ENCODE assay signal across 22 cellular contexts in genomic region chr20:57370316-57370715, GRCh38. TPM values are rescaled to one million over a fixed set of nuclear protein-coding genes. Genes with fewer than 3 reads are reported as not detected.
DNase-seq lines count a peak whose midpoint lies in the region; ATAC-seq and TF ChIP-seq lines count a peak whose summit lies in the region.
"Had no signal": no experiment of that assay in that cellular context is flagged by ENCODE, and none has a peak within 500 bp of the region (broad histone marks: within the 10 kb centered on the region; RNA-seq: fewer than 3 reads in every experiment).

No MANE protein-coding gene starts in this region.

- POLR2A ChIA-PET in activated CD4-positive, alpha-beta T cell treated with anti-CD3 and anti-CD28 coated beads for 36 hours (lab: Charles Lee), result no interaction called here

- H3K9me3 ChIP-seq in T-helper 17 cell (ENCODE audit: control insufficient read depth, low read length, poor library complexity, severe bottlenecking), result no peaks in the 10 kb centered on the region
- H3K9me3 ChIP-seq: SJSA1 had no signal

- no peak for TF ChIP-seq CTCF in foreskin fibroblast (IDR thresholded peaks at IDR 0.05; ENCODE audit: low read depth, low read length)

- CTCF ChIA-PET in activated CD4-positive, alpha-beta T cell treated with anti-CD3 and anti-CD28 coated beads for 36 hours (lab: Charles Lee), result interaction anchor here (1.0 to 1.5 kb wide), 2 partner anchors 9 to 15 kb away, joined by 4 to 5 read pairs; no protein-coding TSS in a partner anchor

- H3K4me3 Mint-ChIP-seq in activated CD4-positive, alpha-beta T cell treated with anti-CD3 and anti-CD28 coated beads for 36 hours, result no peak overlapping the region
- peak overlapping the region; percentile 41 for H3K4me3 Mint-ChIP-seq in T-helper 17 cell
- no peak overlapping the region for H3K4me3 Mint-ChIP-seq in memory B cell
- no peak overlapping the region for H3K4me3 Mint-ChIP-seq in activated T-helper 17 cell treated with anti-CD3 and anti-CD28 coated beads, Interleukin-2, amount 50 U/mL, for 72 hours
- H3K4me3 Mint-ChIP-seq: B cell had no signal

- H3K36me3 Mint-ChIP-seq in activated CD4-positive, alpha-beta T cell treated with anti-CD3 and anti-CD28 coated beads for 36 hours (ENCODE audit: low read depth), result peaks cover 77% of the 10 kb centered on the region
- H3K36me3 Mint-ChIP-seq in activated naive CD4-positive, alpha-beta T cell treated with anti-CD3 and anti-CD28 coated beads, Interleukin-2, amount 50 U/mL, for 72 hours, result peaks cover 18 to 22% of the 10 kb centered on the region in 2 donors
- H3K36me3 Mint-ChIP-seq in T-helper 17 cell (ENCODE audit: low read depth), result peaks cover 24% of the 10 kb centered on the region
- peaks cover 58% of the 10 kb centered on the region for H3K36me3 Mint-ChIP-seq in memory B cell
- peaks cover 24% of the 10 kb centered on the region for H3K36me3 Mint-ChIP-seq in activated T-helper 17 cell treated with anti-CD3 and anti-CD28 coated beads, Interleukin-2, amount 50 U/mL, for 72 hours (ENCODE audit: low read depth)

- H3K27ac Mint-ChIP-seq in activated CD4-positive, alpha-beta T cell treated with anti-CD3 and anti-CD28 coated beads for 36 hours, result peak overlapping the region; percentile 2
- peak overlapping the region; percentile 29 to 75 for H3K27ac Mint-ChIP-seq in activated naive CD4-positive, alpha-beta T cell treated with anti-CD3 and anti-CD28 coated beads, Interleukin-2, amount 50 U/mL, for 72 hours
- H3K27ac Mint-ChIP-seq in T-helper 17 cell, result peak overlapping the region; percentile 47
- H3K27ac Mint-ChIP-seq in memory B cell, result peak overlapping the region; percentile 83
- no peak overlapping the region for H3K27ac Mint-ChIP-seq in activated T-helper 17 cell treated with anti-CD3 and anti-CD28 coated beads, Interleukin-2, amount 50 U/mL, for 72 hours
- H3K27ac Mint-ChIP-seq: B cell had no signal

- intact Hi-C loops in activated CD4-positive, alpha-beta T cell treated with anti-CD3 and anti-CD28 coated beads for 36 hours (cut with DNase I, micrococcal nuclease), result no loop called here

- no peak for DNase-seq in activated CD4-positive, alpha-beta T cell treated with anti-CD3 and anti-CD28 coated beads for 36 hours
- DNase-seq in activated CD4-positive, alpha-beta T cell treated with anti-CD3 and anti-CD28 coated beads, Interleukin-2, amount 50 U/mL, for 1 hour, result no peak
- no peak for DNase-seq in activated naive CD4-positive, alpha-beta T cell treated with anti-CD3 and anti-CD28 coated beads, Interleukin-2, amount 50 U/mL, for 72 hours (ENCODE audit: low spot score in 2 of 2)
- no peak for DNase-seq in activated naive CD4-positive, alpha-beta T cell treated with anti-CD3 and anti-CD28 coated beads, Interleukin-2, amount 50 U/mL, for 16 hours
- DNase-seq in T-helper 17 cell (no peak), memory B cell (ENCODE audit: low spot score in 2 of 2) (no peak), foreskin fibroblast (no peak)
- DNase-seq: Calu3; DND-41; NCI-H1105 treated with DMSO at 0.1 percent for 48 hours; NCI-H146; NCI-H2029; NCI-H446 treated with DMSO at 0.1 percent for 48 hours; NCI-H526; NCI-H82; NK-92 treated with Interleukin-12 subunit alpha and Interleukin-12 subunit beta, amount 100 ng/mL, for 24 hours; PC-3; Right ventricle myocardium superior had no signal

- no peak overlapping the region for H3K4me3 ChIP-seq in foreskin fibroblast (ENCODE audit: low read depth in 1 of 2, low read length in 2 of 2)
- H3K4me3 ChIP-seq: SJSA1 had no signal

- no peaks in the 10 kb centered on the region for H3K27me3 Mint-ChIP-seq in activated CD4-positive, alpha-beta T cell treated with anti-CD3 and anti-CD28 coated beads for 36 hours
- H3K27me3 Mint-ChIP-seq in T-helper 17 cell (no peaks in the 10 kb centered on the region), memory B cell (no peaks in the 10 kb centered on the region)
- no peaks in the 10 kb centered on the region for H3K27me3 Mint-ChIP-seq in activated T-helper 17 cell treated with anti-CD3 and anti-CD28 coated beads, Interleukin-2, amount 50 U/mL, for 72 hours
- H3K27me3 Mint-ChIP-seq: B cell had no signal

- peaks cover 19% of the 10 kb centered on the region for H3K4me1 Mint-ChIP-seq in activated CD4-positive, alpha-beta T cell treated with anti-CD3 and anti-CD28 coated beads for 36 hours
- peaks cover 7% of the 10 kb centered on the region for H3K4me1 Mint-ChIP-seq in T-helper 17 cell
- H3K4me1 Mint-ChIP-seq in memory B cell, result peaks cover 2% of the 10 kb centered on the region
- peaks cover 3% of the 10 kb centered on the region for H3K4me1 Mint-ChIP-seq in activated T-helper 17 cell treated with anti-CD3 and anti-CD28 coated beads, Interleukin-2, amount 50 U/mL, for 72 hours

- H3K9me3 Mint-ChIP-seq in activated CD4-positive, alpha-beta T cell treated with anti-CD3 and anti-CD28 coated beads for 36 hours (ENCODE audit: low read depth), result no peaks in the 10 kb centered on the region
- no peaks in the 10 kb centered on the region for H3K9me3 Mint-ChIP-seq in activated naive CD4-positive, alpha-beta T cell treated with anti-CD3 and anti-CD28 coated beads, Interleukin-2, amount 50 U/mL, for 72 hours
- H3K9me3 Mint-ChIP-seq in memory B cell, result no peaks in the 10 kb centered on the region
- H3K9me3 Mint-ChIP-seq in activated T-helper 17 cell treated with anti-CD3 and anti-CD28 coated beads, Interleukin-2, amount 50 U/mL, for 72 hours, result no peaks in the 10 kb centered on the region

- no peak for ATAC-seq in activated CD4-positive, alpha-beta T cell treated with anti-CD3 and anti-CD28 coated beads for 36 hours
- no peak for ATAC-seq in activated naive CD4-positive, alpha-beta T cell treated with anti-CD3 and anti-CD28 coated beads, Interleukin-2, amount 50 U/mL, for 72 hours
- ATAC-seq in T-helper 17 cell (no peak), memory B cell (ENCODE audit: low read depth) (no peak)
- ATAC-seq in activated T-helper 17 cell treated with anti-CD3 and anti-CD28 coated beads, Interleukin-2, amount 50 U/mL, for 72 hours (replicated peaks), result no peak
- ATAC-seq: PC-3 had no signal

RNA-seq across cellular contexts. Expression of gene RAE1, which starts 19.3 kb away (rescaled TPM):
- total RNA-seq in activated CD4-positive, alpha-beta T cell treated with anti-CD3 and anti-CD28 coated beads for 36 hours, result 10 to 100 TPM; 42.7 to 48.9 TPM
- 10 to 100 TPM; 47.3 to 67.5 TPM for total RNA-seq in activated naive CD4-positive, alpha-beta T cell treated with anti-CD3 and anti-CD28 coated beads, Interleukin-2, amount 50 U/mL, for 72 hours
- 10 to 100 TPM; 40.5 to 40.6 TPM for total RNA-seq in T-helper 17 cell
- total RNA-seq in activated T-helper 17 cell treated with anti-CD3 and anti-CD28 coated beads, Interleukin-2, amount 50 U/mL, for 72 hours, result 10 to 100 TPM; 48.3 to 79.7 TPM

RNA-seq across cellular contexts. Expression of gene RBM38, which starts 20.9 kb away (rescaled TPM):
- total RNA-seq in activated CD4-positive, alpha-beta T cell treated with anti-CD3 and anti-CD28 coated beads for 36 hours, result 100 to 1,000 TPM in 1 of 2 experiments, 10 to 100 TPM in 1; 96.5 to 101 TPM
- 10 to 100 TPM; 43.4 to 97.5 TPM for total RNA-seq in activated naive CD4-positive, alpha-beta T cell treated with anti-CD3 and anti-CD28 coated beads, Interleukin-2, amount 50 U/mL, for 72 hours
- total RNA-seq in T-helper 17 cell, result 100 to 1,000 TPM; 176 to 257 TPM
- total RNA-seq in activated T-helper 17 cell treated with anti-CD3 and anti-CD28 coated beads, Interleukin-2, amount 50 U/mL, for 72 hours, result 10 to 100 TPM; 63.0 to 64.3 TPM

RNA-seq across cellular contexts. Expression of gene SPO11, which starts 40.7 kb away (rescaled TPM):
- total RNA-seq in activated CD4-positive, alpha-beta T cell treated with anti-CD3 and anti-CD28 coated beads for 36 hours, result not detected
- not detected for total RNA-seq in activated naive CD4-positive, alpha-beta T cell treated with anti-CD3 and anti-CD28 coated beads, Interleukin-2, amount 50 U/mL, for 72 hours
- not detected for total RNA-seq in T-helper 17 cell
- not detected for total RNA-seq in activated T-helper 17 cell treated with anti-CD3 and anti-CD28 coated beads, Interleukin-2, amount 50 U/mL, for 72 hours
- total RNA-seq: B cell, Calu3, PC-3, Right ventricle myocardium superior, RPMI7951, SJSA1 had no signal
